ENCODE assay signal across 22 cellular contexts in the genomic region with DNA sequence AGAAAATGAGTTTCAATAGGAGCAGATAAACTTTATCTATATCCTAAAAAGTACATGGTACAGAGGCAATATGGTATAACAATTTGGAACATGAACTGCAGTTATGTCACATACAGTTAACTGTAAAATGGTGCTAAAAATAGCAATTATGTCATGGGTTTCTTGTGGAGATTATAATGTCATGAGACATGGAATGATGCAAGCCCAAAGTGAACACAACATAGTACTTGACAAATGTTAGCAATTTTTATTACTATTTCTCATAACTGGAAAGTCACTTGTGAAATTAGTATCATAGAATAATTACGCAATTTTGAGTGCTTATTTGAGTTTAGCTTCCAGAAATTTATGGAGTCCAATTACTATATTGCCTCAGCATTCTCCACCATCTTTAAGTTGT.
"Had no signal": no experiment of that assay in that cellular context is flagged by ENCODE, and none has a peak within 500 bp of the region (broad histone marks: within the 10 kb centered on the region; RNA-seq: fewer than 3 reads in every experiment).

No MANE protein-coding gene starts in this region.

- H3K4me1 Mint-ChIP-seq: activated CD4-positive, alpha-beta T cell treated with anti-CD3 and anti-CD28 coated beads, Interleukin-2, amount 10 ng/mL, durations not matched to agents 24 days and 14 days; stimulated activated memory B cell treated with anti-CD40 and anti-IgM and Interleukin-4, amounts not matched to agents 10 μg/mL and 1 μg/mL and 100 μg/mL, for 72 hours had no signal

- H3K27me3 Mint-ChIP-seq: activated CD4-positive, alpha-beta T cell treated with anti-CD3 and anti-CD28 coated beads, Interleukin-2, amount 10 ng/mL, durations not matched to agents 24 days and 14 days; activated CD8-positive, alpha-beta T cell treated with anti-CD3 and anti-CD28 coated beads for 36 hours; activated T-cell treated with anti-CD3 and anti-CD28 coated beads, Interleukin-2, amount 50 U/mL, for 24 hours; progenitor cell of endocrine pancreas; stimulated activated memory B cell treated with anti-CD40 and anti-IgM and Interleukin-4, amounts not matched to agents 10 μg/mL and 1 μg/mL and 100 μg/mL, for 72 hours had no signal

- H3K36me3 Mint-ChIP-seq: stimulated activated memory B cell treated with anti-CD40 and anti-IgM and Interleukin-4, amounts not matched to agents 10 μg/mL and 1 μg/mL and 100 μg/mL, for 72 hours had no signal

- ATAC-seq: activated CD8-positive, alpha-beta T cell treated with anti-CD3 and anti-CD28 coated beads for 36 hours; esophagus mucosa; left lobe of liver; right cardiac atrium; stimulated activated memory B cell treated with anti-CD40 and anti-IgM and Interleukin-4, amounts not matched to agents 10 μg/mL and 1 μg/mL and 100 μg/mL, for 72 hours had no signal

- H3K4me3 ChIP-seq: ascending aorta, coronary artery, lung, thoracic aorta had no signal

- H3K27ac Mint-ChIP-seq: activated CD4-positive, alpha-beta T cell treated with anti-CD3 and anti-CD28 coated beads, Interleukin-2, amount 10 ng/mL, durations not matched to agents 24 days and 14 days; activated CD8-positive, alpha-beta T cell treated with anti-CD3 and anti-CD28 coated beads for 36 hours; activated T-cell treated with anti-CD3 and anti-CD28 coated beads, Interleukin-2, amount 50 U/mL, for 24 hours; activated T-helper 2 cell treated with anti-CD3 and anti-CD28 coated beads, Interferon-gamma antibody, Interleukin-2, Interleukin-4, amounts not matched to agents 10 μg/mL and 5 μg/mL and 100 μg/mL, durations not matched to agents 14 hours and 24 hours and 36 hours; progenitor cell of endocrine pancreas; stimulated activated memory B cell treated with anti-CD40 and anti-IgM and Interleukin-4, amounts not matched to agents 10 μg/mL and 1 μg/mL and 100 μg/mL, for 72 hours had no signal

- H3K4me3 Mint-ChIP-seq: activated CD4-positive, alpha-beta T cell treated with anti-CD3 and anti-CD28 coated beads, Interleukin-2, amount 10 ng/mL, durations not matched to agents 24 days and 14 days; activated CD8-positive, alpha-beta T cell treated with anti-CD3 and anti-CD28 coated beads for 36 hours; activated T-cell treated with anti-CD3 and anti-CD28 coated beads, Interleukin-2, amount 50 U/mL, for 24 hours; stimulated activated memory B cell treated with anti-CD40 and anti-IgM and Interleukin-4, amounts not matched to agents 10 μg/mL and 1 μg/mL and 100 μg/mL, for 72 hours had no signal

- DNase-seq: activated CD4-positive, alpha-beta T cell treated with anti-CD3 and anti-CD28 coated beads, Interleukin-2, amount 10 ng/mL, durations not matched to agents 24 days and 14 days; activated CD8-positive, alpha-beta T cell treated with anti-CD3 and anti-CD28 coated beads for 36 hours; activated naive CD4-positive, alpha-beta T cell treated with Interleukin-2 at 50 U/mL for 16 hours; activated T-cell treated with anti-CD3 and anti-CD28 coated beads, Interleukin-2, amount 50 U/mL, for 24 hours; foreskin melanocyte; glutamatergic neuron; hypothalamus; kidney; midbrain; right cardiac atrium; stimulated activated CD4-positive, alpha-beta T cell treated with anti-CD3 and anti-CD28 coated beads, Interleukin-4, amount 100 ng/mL, for 4 hours; T-helper 1 cell; T-helper 9 cell had no signal
